Comparison of ENCODE assay signal across 10 cellular contexts in the genomic region with DNA sequence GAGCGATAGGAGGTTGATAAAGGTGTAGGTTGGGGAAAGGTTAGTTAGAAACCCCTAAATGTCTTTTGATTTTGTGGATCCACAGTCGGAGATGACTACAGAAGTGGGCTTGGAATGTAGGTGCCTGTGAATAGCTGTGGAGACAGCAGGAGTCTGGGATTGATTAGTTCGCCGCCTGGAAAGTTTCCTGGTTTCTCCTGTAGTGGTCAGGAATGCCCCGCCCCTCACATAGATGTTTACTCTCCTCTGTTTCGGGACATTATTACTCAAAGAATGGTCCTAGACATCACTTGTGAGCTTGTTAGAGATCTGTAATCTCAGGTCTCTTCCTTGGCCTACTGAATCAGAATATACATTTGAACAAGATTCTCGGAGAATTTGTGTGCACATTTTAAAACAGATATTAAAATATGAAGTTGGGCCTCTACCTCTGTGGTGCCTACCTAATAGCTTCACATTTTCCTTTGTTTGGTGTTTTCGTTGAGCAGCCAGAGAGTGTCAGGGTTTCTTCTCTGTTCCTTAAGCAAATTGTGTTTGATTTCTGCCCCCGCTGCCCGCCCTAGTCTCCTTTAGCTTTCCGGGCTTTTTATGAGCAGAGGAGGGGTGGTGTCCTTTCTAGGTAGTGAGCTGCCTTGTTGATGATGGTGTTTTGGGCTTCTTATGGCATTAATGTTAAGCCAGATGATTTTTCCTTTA.
DNase-seq lines count a peak whose midpoint lies in the region; ATAC-seq and TF ChIP-seq lines count a peak whose summit lies in the region.
"Had no signal": no experiment of that assay in that cellular context is flagged by ENCODE, and none has a peak within 500 bp of the region (broad histone marks: within the 10 kb centered on the region; RNA-seq: fewer than 3 reads in every experiment).

No MANE protein-coding gene starts in this region.

- no peak for TF ChIP-seq POLR2A in right lobe of liver (IDR thresholded peaks at IDR 0.05)
- no peak for TF ChIP-seq POLR2A in testis (IDR thresholded peaks at IDR 0.05)

- peaks cover 53% of the 10 kb centered on the region for H3K36me3 Mint-ChIP-seq in activated T-cell treated with anti-CD3 and anti-CD28 coated beads, Interleukin-2, amount 50 U/mL, for 4 hours (ENCODE audit: insufficient read depth)
- peaks cover 20 to 58% of the 10 kb centered on the region in 2 donors for H3K36me3 Mint-ChIP-seq in activated naive CD4-positive, alpha-beta T cell treated with anti-CD3 and anti-CD28 coated beads, Interleukin-2, amount 50 U/mL, for 72 hours
- H3K36me3 Mint-ChIP-seq in glutamatergic neuron (ENCODE audit: unreplicated experiment): no peaks in the 10 kb centered on the region

- no peak overlapping the region for H3K4me3 ChIP-seq in right lobe of liver
- H3K4me3 ChIP-seq in testis: no peak overlapping the region

- H3K36me3 ChIP-seq in right lobe of liver (peaks cover 0 to 24% (median 7%) of the 10 kb centered on the region in 4 donors), testis (ENCODE audit: low read depth, missing control alignments) (no peaks in the 10 kb centered on the region)

- peak overlapping the region; percentile 76 to 95 for H3K27ac Mint-ChIP-seq in activated naive CD4-positive, alpha-beta T cell treated with anti-CD3 and anti-CD28 coated beads, Interleukin-2, amount 50 U/mL, for 72 hours
- H3K27ac Mint-ChIP-seq in glutamatergic neuron (ENCODE audit: unreplicated experiment): no peak overlapping the region

- peaks cover 70% of the 10 kb centered on the region for H3K4me1 Mint-ChIP-seq in activated T-cell treated with anti-CD3 and anti-CD28 coated beads, Interleukin-2, amount 50 U/mL, for 4 hours (ENCODE audit: low read depth)
- H3K4me1 Mint-ChIP-seq in glutamatergic neuron (ENCODE audit: low read depth, unreplicated experiment): peaks cover 13% of the 10 kb centered on the region

- intact Hi-C loops in right lobe of liver (cut with DNase I): no loop called here
- intact Hi-C loops in testis (cut with DNase I; ENCODE audit: low total_unique reads): no loop called here

- ATAC-seq in activated T-cell treated with anti-CD3 and anti-CD28 coated beads, Interleukin-2, amount 50 U/mL, for 4 hours: peak; percentile 34 to 42
- ATAC-seq in activated naive CD4-positive, alpha-beta T cell treated with anti-CD3 and anti-CD28 coated beads, Interleukin-2, amount 50 U/mL, for 72 hours: peak; percentile 36 to 38
- peak in 3 of 4 donors; percentile 25 to 39 (median 34) for ATAC-seq in right lobe of liver
- ATAC-seq in GM18909 (IDR thresholded peaks at IDR 0.05; ENCODE audit: poor library complexity, unreplicated experiment): no peak

- no peaks in the 10 kb centered on the region for H3K9me3 ChIP-seq in right lobe of liver
- H3K9me3 ChIP-seq in testis: no peaks in the 10 kb centered on the region

- no peaks in the 10 kb centered on the region for H3K27me3 ChIP-seq in right lobe of liver
- no peaks in the 10 kb centered on the region for H3K27me3 ChIP-seq in testis

- peaks cover 0 to 11% (median 0%) of the 10 kb centered on the region in 4 donors for H3K4me1 ChIP-seq in right lobe of liver
- peaks cover 19% of the 10 kb centered on the region for H3K4me1 ChIP-seq in testis

- DNase-seq in activated T-cell treated with anti-CD3 and anti-CD28 coated beads, Interleukin-2, amount 50 U/mL, for 4 hours: no peak
- DNase-seq in activated T-cell treated with anti-CD3 and anti-CD28 coated beads, Interleukin-2, amount 50 U/mL, for 48 hours: no peak
- DNase-seq in activated naive CD4-positive, alpha-beta T cell treated with anti-CD3 and anti-CD28 coated beads, Interleukin-2, amount 50 U/mL, for 72 hours (ENCODE audit: low spot score in 2 of 2): no peak
- DNase-seq in right lobe of liver (no peak), testis (no peak), glutamatergic neuron (no peak), activated gamma-delta T cell treated with Interleukin-2 at 50 U/mL for 16 hours (no peak)
- DNase-seq: C1 segment of cervical spinal cord, NCI-H345 had no signal

- H3K27ac ChIP-seq in right lobe of liver (peak overlapping the region in 1 of 3 donors; percentile 2), testis (peak overlapping the region; percentile 1 to 32)

- H3K27me3 Mint-ChIP-seq in activated T-cell treated with anti-CD3 and anti-CD28 coated beads, Interleukin-2, amount 50 U/mL, for 4 hours (ENCODE audit: low read depth): no peaks in the 10 kb centered on the region
- no peaks in the 10 kb centered on the region for H3K27me3 Mint-ChIP-seq in glutamatergic neuron (ENCODE audit: unreplicated experiment)

- H3K4me3 Mint-ChIP-seq in activated T-cell treated with anti-CD3 and anti-CD28 coated beads, Interleukin-2, amount 50 U/mL, for 4 hours: peak overlapping the region; percentile 66
- H3K4me3 Mint-ChIP-seq in glutamatergic neuron (ENCODE audit: unreplicated experiment): no peak overlapping the region

- 58% methylated on average over 8 of the region's 11 CpGs for WGBS in right lobe of liver (ENCODE audit: insufficient coverage, low coverage, low lambda C conversion rate, missing lambda C conversion rate)
- WGBS in testis, 2 donors: 89% methylated on average over 11 of the region's 11 CpGs

- TF ChIP-seq CTCF in right lobe of liver (IDR thresholded peaks at IDR 0.05): no peak
- TF ChIP-seq CTCF in testis (IDR thresholded peaks at IDR 0.05): no peak
- no peak for TF ChIP-seq CTCF in glutamatergic neuron (IDR thresholded peaks at IDR 0.05; ENCODE audit: partially characterized antibody, unreplicated experiment)

- no peaks in the 10 kb centered on the region for H3K9me3 Mint-ChIP-seq in activated T-cell treated with anti-CD3 and anti-CD28 coated beads, Interleukin-2, amount 50 U/mL, for 4 hours
- H3K9me3 Mint-ChIP-seq in activated naive CD4-positive, alpha-beta T cell treated with anti-CD3 and anti-CD28 coated beads, Interleukin-2, amount 50 U/mL, for 72 hours: no peaks in the 10 kb centered on the region
- H3K9me3 Mint-ChIP-seq in glutamatergic neuron (ENCODE audit: unreplicated experiment): peaks cover 3% of the 10 kb centered on the region
